14 cellular contexts compared by ENCODE assay signal in genomic region chr2:151020411-151020810, GRCh38.
A peak's percentile ranks its signal among the peaks of the same experiment; 100 is the strongest.
DNase-seq lines count a peak whose midpoint lies in the region; ATAC-seq and TF ChIP-seq lines count a peak whose summit lies in the region.
"Had no signal": no experiment of that assay in that cellular context is flagged by ENCODE, and none has a peak within 500 bp of the region (broad histone marks: within the 10 kb centered on the region; RNA-seq: fewer than 3 reads in every experiment).

No MANE protein-coding gene starts in this region.

- peak; percentile 96 for ATAC-seq in GM18498 (IDR thresholded peaks at IDR 0.05; ENCODE audit: unreplicated experiment)
- ATAC-seq in GM19438 (IDR thresholded peaks at IDR 0.05; ENCODE audit: low read depth, unreplicated experiment): peak; percentile 83
- peak; percentile 86 for ATAC-seq in HG02798 (IDR thresholded peaks at IDR 0.05; ENCODE audit: poor library complexity, unreplicated experiment)
- ATAC-seq in HG03460 (IDR thresholded peaks at IDR 0.05; ENCODE audit: unreplicated experiment): peak; percentile 63
- ATAC-seq: gastroesophageal sphincter; stimulated activated naive CD8-positive, alpha-beta T cell treated with anti-CD3 and anti-CD28 coated beads, Interleukin-15, Interleukin-2, amounts not matched to agents 100 U/mL and 50 U/mL, for 24 hours had no signal

- no peak overlapping the region for H3K27ac ChIP-seq in hepatocyte
- H3K27ac ChIP-seq: gastroesophageal sphincter had no signal

- H3K4me1 ChIP-seq in hepatocyte (ENCODE audit: insufficient read depth): no peaks in the 10 kb centered on the region

- no peaks in the 10 kb centered on the region for H3K9me2 ChIP-seq in hepatocyte (replicated peaks; ENCODE audit: insufficient read depth)

- no peak overlapping the region for H2AFZ ChIP-seq in hepatocyte

- no peaks in the 10 kb centered on the region for H3K27me3 ChIP-seq in hepatocyte
- H3K27me3 ChIP-seq: gastroesophageal sphincter had no signal

- H4K20me1 ChIP-seq in hepatocyte (ENCODE audit: insufficient read depth, poor library complexity, severe bottlenecking): no peaks in the 10 kb centered on the region

- no peaks in the 10 kb centered on the region for H3K36me3 ChIP-seq in hepatocyte (replicated peaks; ENCODE audit: insufficient read depth, low read depth)
- H3K36me3 ChIP-seq: gastroesophageal sphincter had no signal

- no peak for TF ChIP-seq CTCF in hepatocyte (IDR thresholded peaks at IDR 0.05; ENCODE audit: poor library complexity)

- H3K79me2 ChIP-seq in hepatocyte: no peaks in the 10 kb centered on the region

- no peak overlapping the region for H3K4me2 ChIP-seq in hepatocyte

- H3K4me3 ChIP-seq in hepatocyte: no peak overlapping the region
- H3K4me3 ChIP-seq: gastroesophageal sphincter had no signal

- H3K9me3 ChIP-seq in hepatocyte (ENCODE audit: low read depth): no peaks in the 10 kb centered on the region

- WGBS in hepatocyte (ENCODE audit: low lambda C conversion rate, missing lambda C conversion rate): 83% methylated on average over 2 of the region's 2 CpGs

- no peak for DNase-seq in NCI-H1417 (lab: John Stamatoyannopoulos, UW)
- DNase-seq in NCI-H69 (lab: John Stamatoyannopoulos, UW): no peak
- no peak for DNase-seq in hepatocyte (ENCODE audit: low spot score)
- no peak for DNase-seq in DMS153 (lab: John Stamatoyannopoulos, UW)
- DNase-seq: activated CD4-positive, CD25-positive, alpha-beta regulatory T cell treated with anti-CD3 and anti-CD28 coated beads, Interleukin-2, amount 50 U/mL, for 72 hours; DMS53; HFFc6; NCI-H187; stimulated activated naive CD8-positive, alpha-beta T cell treated with anti-CD3 and anti-CD28 coated beads, Interleukin-15, Interleukin-2, amounts not matched to agents 100 U/mL and 50 U/mL, for 24 hours had no signal
